Comparison of ENCODE assay signal across 22 cellular contexts in genomic region chr13:22252281-22252830, GRCh38.
DNase-seq lines count a peak whose midpoint lies in the region; ATAC-seq, FAIRE-seq and TF ChIP-seq lines count a peak whose summit lies in the region.
"Had no signal": no experiment of that assay in that cellular context is flagged by ENCODE, and none has a peak within 500 bp of the region (broad histone marks: within the 10 kb centered on the region; RNA-seq: fewer than 3 reads in every experiment).

No MANE protein-coding gene starts in this region.

- peaks cover 3% of the 10 kb centered on the region for H3K9me3 Mint-ChIP-seq in glutamatergic neuron (ENCODE audit: unreplicated experiment)
- no peaks in the 10 kb centered on the region for H3K9me3 Mint-ChIP-seq in progenitor cell of endocrine pancreas (ENCODE audit: low read depth)
- H3K9me3 Mint-ChIP-seq: CD4-positive, alpha-beta T cell; CD8-positive, alpha-beta memory T cell had no signal

- ATAC-seq in HG03460 (IDR thresholded peaks at IDR 0.05; ENCODE audit: unreplicated experiment): no peak
- ATAC-seq: A549, GM12878 had no signal

- no peak for FAIRE-seq in D721Med (lab: Jason Lieb, UNC)
- FAIRE-seq: A549, GM12878, H1 had no signal

- TF ChIP-seq CTCF in D721Med (IDR thresholded peaks at IDR 0.05; ENCODE audit: insufficient read depth, missing control alignments): no peak
- TF ChIP-seq CTCF in glutamatergic neuron (IDR thresholded peaks at IDR 0.05; ENCODE audit: partially characterized antibody, unreplicated experiment): no peak
- TF ChIP-seq CTCF in progenitor cell of endocrine pancreas (IDR thresholded peaks at IDR 0.05; ENCODE audit: unreplicated experiment): no peak

- H3K27me3 Mint-ChIP-seq in glutamatergic neuron (ENCODE audit: unreplicated experiment) (no peaks in the 10 kb centered on the region), progenitor cell of endocrine pancreas (no peaks in the 10 kb centered on the region)
- H3K27me3 Mint-ChIP-seq: CD4-positive, alpha-beta T cell; CD8-positive, alpha-beta memory T cell had no signal

- peak; percentile 26 for DNase-seq in D721Med (ENCODE audit: insufficient read length, low spot score)
- DNase-seq in ELF-1 (ENCODE audit: low read depth, low spot score): peak; percentile 63
- peak; percentile 46 for DNase-seq in glutamatergic neuron
- no peak for DNase-seq in progenitor cell of endocrine pancreas (ENCODE audit: low spot score, unreplicated experiment)
- no peak for DNase-seq in germinal center (ENCODE audit: low spot score)
- no peak for DNase-seq in NCI-H69 (lab: John Stamatoyannopoulos, UW)
- DNase-seq: 8988T; ACHN; AML-193; BE2C; CD4-positive, alpha-beta T cell; CD8-positive, alpha-beta memory T cell; DMS53; DMS79 treated with DMSO at 0.1 percent for 48 hours; GDM1; H7; HCEC 1CT had no signal

- H3K36me3 Mint-ChIP-seq in glutamatergic neuron (ENCODE audit: unreplicated experiment): no peaks in the 10 kb centered on the region
- no peaks in the 10 kb centered on the region for H3K36me3 Mint-ChIP-seq in progenitor cell of endocrine pancreas (ENCODE audit: insufficient read depth)
- H3K36me3 Mint-ChIP-seq: CD14-positive monocyte; CD8-positive, alpha-beta memory T cell had no signal

- no peak overlapping the region for H3K27ac Mint-ChIP-seq in glutamatergic neuron (ENCODE audit: unreplicated experiment)
- H3K27ac Mint-ChIP-seq in progenitor cell of endocrine pancreas: peak overlapping the region; percentile 76
- H3K27ac Mint-ChIP-seq: CD14-positive monocyte; CD4-positive, alpha-beta T cell; CD8-positive, alpha-beta memory T cell had no signal

- H3K4me3 Mint-ChIP-seq in glutamatergic neuron (ENCODE audit: unreplicated experiment) (no peak overlapping the region), progenitor cell of endocrine pancreas (ENCODE audit: low read depth) (no peak overlapping the region)
- H3K4me3 Mint-ChIP-seq: CD14-positive monocyte; CD4-positive, alpha-beta T cell; CD8-positive, alpha-beta memory T cell had no signal

- peaks cover 4% of the 10 kb centered on the region for H3K4me1 Mint-ChIP-seq in glutamatergic neuron (ENCODE audit: low read depth, unreplicated experiment)
- H3K4me1 Mint-ChIP-seq in progenitor cell of endocrine pancreas (ENCODE audit: low read depth): peaks cover 8% of the 10 kb centered on the region
- H3K4me1 Mint-ChIP-seq: CD14-positive monocyte had no signal

Comparison
In these comparisons a context has a peak if more than half of its experiments do, and no peak if none do; other contexts are left out.
1. DNase-seq: peak in D721Med (single experiment), ELF-1 (single experiment) and glutamatergic neuron (single experiment); none in progenitor cell of endocrine pancreas (single experiment), germinal center (single experiment) and NCI-H69 (single experiment).